Comparison of ENCODE assay signal across 21 cellular contexts in the genomic region with DNA sequence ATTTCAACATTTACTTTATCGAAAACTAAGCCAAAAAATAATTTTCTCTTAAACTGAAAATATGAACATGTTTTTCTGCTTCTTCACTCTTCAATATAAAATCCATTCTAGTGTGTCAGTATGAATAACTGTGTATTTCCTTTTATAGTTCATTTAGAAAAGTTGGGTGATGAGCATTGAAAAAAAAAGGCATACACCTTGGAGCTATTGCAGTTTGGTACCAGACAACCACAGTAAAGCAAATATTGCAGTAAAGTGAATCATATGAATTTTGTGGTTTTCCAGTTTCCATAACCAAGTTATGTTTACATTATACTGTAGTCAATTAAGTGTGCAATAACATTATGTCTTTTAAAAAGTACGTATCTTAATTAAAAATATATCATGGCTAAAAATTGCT.
DNase-seq lines count a peak whose midpoint lies in the region; ATAC-seq and TF ChIP-seq lines count a peak whose summit lies in the region.
"Had no signal": no experiment of that assay in that cellular context is flagged by ENCODE, and none has a peak within 500 bp of the region (broad histone marks: within the 10 kb centered on the region; RNA-seq: fewer than 3 reads in every experiment).

No MANE protein-coding gene starts in this region.

- H3K9me3 ChIP-seq in RWPE2 (ENCODE audit: severe bottlenecking): no peaks in the 10 kb centered on the region
- H3K9me3 ChIP-seq: Peyer's patch, SJSA1 had no signal

- TF ChIP-seq CTCF in RWPE2 (IDR thresholded peaks at IDR 0.05; ENCODE audit: poor library complexity, severe bottlenecking): no peak
- no peak for TF ChIP-seq CTCF in epithelial cell of esophagus (IDR thresholded peaks at IDR 0.05; ENCODE audit: insufficient read depth, low read depth, low read length, missing control alignments)

- peak overlapping the region; percentile 85 for H3K27ac ChIP-seq in RWPE2 (ENCODE audit: poor library complexity, severe bottlenecking)
- H3K27ac ChIP-seq: Peyer's patch, SJSA1 had no signal

- no peaks in the 10 kb centered on the region for H3K36me3 ChIP-seq in RWPE2 (ENCODE audit: low read depth)
- H3K36me3 ChIP-seq: Peyer's patch, SJSA1 had no signal

- no peaks in the 10 kb centered on the region for H3K27me3 ChIP-seq in RWPE2 (ENCODE audit: insufficient read depth, poor library complexity, severe bottlenecking)
- H3K27me3 ChIP-seq: Peyer's patch, SJSA1 had no signal

- no peak overlapping the region for H3K4me3 ChIP-seq in RWPE2 (ENCODE audit: severe bottlenecking)
- no peak overlapping the region for H3K4me3 ChIP-seq in epithelial cell of esophagus (ENCODE audit: low read length)
- H3K4me3 ChIP-seq: A549, Peyer's patch, SJSA1 had no signal

- peak; percentile 94 for ATAC-seq in RWPE2 (ENCODE audit: low read depth)
- ATAC-seq in GM21367 (IDR thresholded peaks at IDR 0.05; ENCODE audit: unreplicated experiment): no peak
- ATAC-seq: A549, HepG2, Right ventricle myocardium inferior had no signal

- peaks cover 18% of the 10 kb centered on the region for H3K4me1 ChIP-seq in RWPE2 (ENCODE audit: insufficient read depth, poor library complexity, severe bottlenecking)
- H3K4me1 ChIP-seq: Peyer's patch had no signal

- DNase-seq in HCEC 1CT (peak; percentile 50), RWPE2 (ENCODE audit: low spot score) (no peak), epithelial cell of esophagus (ENCODE audit: low read depth) (peak; percentile 83), iris pigment epithelial cell (ENCODE audit: low read depth) (peak; percentile 46), SKM-1 (lab: John Stamatoyannopoulos, UW; ENCODE audit: unreplicated experiment) (no peak), NCI-H146 (lab: John Stamatoyannopoulos, UW) (no peak)
- DNase-seq: DMS53; EL; KBM-7; NCI-H1105; NCI-H2029 treated with DMSO at 0.1 percent for 48 hours; NCI-H226; NCI-H510A treated with DMSO at 0.1 percent for 48 hours; NCI-H774; NK-92 treated with Interleukin-12 subunit alpha and Interleukin-12 subunit beta, amount 100 ng/mL, for 24 hours; Peyer's patch had no signal

Comparison
In these comparisons a context has a peak if more than half of its experiments do, and no peak if none do; other contexts are left out.
1. DNase-seq: peak in HCEC 1CT (single experiment), epithelial cell of esophagus (single experiment) and iris pigment epithelial cell (single experiment); none in RWPE2 (single experiment), SKM-1 (single experiment) and NCI-H146 (single experiment).